Comparison of ENCODE assay signal across 15 cellular contexts in genomic region chr21:34077888-34078287, GRCh38. TPM values are rescaled to one million over a fixed set of nuclear protein-coding genes. Genes with fewer than 3 reads are reported as not detected.
DNase-seq lines count a peak whose midpoint lies in the region; ATAC-seq, FAIRE-seq and TF ChIP-seq lines count a peak whose summit lies in the region.
"Had no signal": no experiment of that assay in that cellular context is flagged by ENCODE, and none has a peak within 500 bp of the region (broad histone marks: within the 10 kb centered on the region; RNA-seq: fewer than 3 reads in every experiment).

No MANE protein-coding gene starts in this region.

- peaks cover 11% of the 10 kb centered on the region for H3K4me1 ChIP-seq in right cardiac atrium (ENCODE audit: control insufficient read depth, insufficient read depth, low read length)

- H3K27ac ChIP-seq in right cardiac atrium (ENCODE audit: low read length) = no peak overlapping the region
- H3K27ac ChIP-seq: SK-N-MC, upper lobe of right lung had no signal

- peak overlapping the region; percentile 32 for H3K4me3 ChIP-seq in right cardiac atrium (ENCODE audit: low read length)
- H3K4me3 ChIP-seq: SK-N-MC, upper lobe of right lung had no signal

- 54% methylated on average over 1 of the region's 1 CpG for WGBS in right cardiac atrium

- H3K9me3 ChIP-seq in right cardiac atrium (ENCODE audit: control insufficient read depth, low read length) = no peaks in the 10 kb centered on the region
- H3K9me3 ChIP-seq: upper lobe of right lung had no signal

- H3K27ac Mint-ChIP-seq in activated T-helper 17 cell treated with anti-CD3 and anti-CD28 coated beads, Interleukin-2, amount 50 U/mL, for 72 hours = peak overlapping the region; percentile 96
- H3K27ac Mint-ChIP-seq in mesothelial cell of epicardium = peak overlapping the region; percentile 66

- no peak for FAIRE-seq in H54 (lab: Jason Lieb, UNC)
- FAIRE-seq: islet of Langerhans had no signal

- no peaks in the 10 kb centered on the region for H3K9me3 Mint-ChIP-seq in activated T-helper 17 cell treated with anti-CD3 and anti-CD28 coated beads, Interleukin-2, amount 50 U/mL, for 72 hours
- H3K9me3 Mint-ChIP-seq in mesothelial cell of epicardium = no peaks in the 10 kb centered on the region

- H3K27me3 Mint-ChIP-seq in activated T-helper 17 cell treated with anti-CD3 and anti-CD28 coated beads, Interleukin-2, amount 50 U/mL, for 72 hours = no peaks in the 10 kb centered on the region
- H3K27me3 Mint-ChIP-seq in mesothelial cell of epicardium (ENCODE audit: low read depth) = no peaks in the 10 kb centered on the region

- no peak for TF ChIP-seq CTCF in mesothelial cell of epicardium (IDR thresholded peaks at IDR 0.05; ENCODE audit: unreplicated experiment)

- intact Hi-C loops in right cardiac atrium (cut with DNase I) = loop anchor here in 3 of 4 donors (5.0 to 10.0 kb wide), 3 partner anchors 124 to 143 kb away; no protein-coding TSS in a partner anchor
- intact Hi-C loops in Right ventricle myocardium superior (cut with DNase I) = no loop called here

- DNase-seq in right cardiac atrium (no peak), Right ventricle myocardium superior (no peak), mesothelial cell of epicardium (ENCODE audit: low spot score in 2 of 2, unreplicated experiment in 2 of 2) (no peak), NCI-H2081 (lab: John Stamatoyannopoulos, UW) (no peak), H54 (ENCODE audit: insufficient read length, low spot score) (no peak), NCI-H128 (lab: John Stamatoyannopoulos, UW; ENCODE audit: unreplicated experiment) (no peak)
- DNase-seq: activated effector memory CD4-positive, alpha-beta T cell treated with anti-CD3 and anti-CD28 coated beads, Interleukin-2, amount 50 U/mL, for 16 hours; AML-193; caudate nucleus; NK-92 treated with Interleukin-12 subunit alpha and Interleukin-12 subunit beta, amount 100 ng/mL, for 24 hours; upper lobe of right lung had no signal

- peaks cover 77% of the 10 kb centered on the region for H3K4me1 Mint-ChIP-seq in activated T-helper 17 cell treated with anti-CD3 and anti-CD28 coated beads, Interleukin-2, amount 50 U/mL, for 72 hours
- peaks cover 75% of the 10 kb centered on the region for H3K4me1 Mint-ChIP-seq in mesothelial cell of epicardium

- H3K4me3 Mint-ChIP-seq in activated T-helper 17 cell treated with anti-CD3 and anti-CD28 coated beads, Interleukin-2, amount 50 U/mL, for 72 hours = peak overlapping the region; percentile 98
- H3K4me3 Mint-ChIP-seq in mesothelial cell of epicardium = no peak overlapping the region

- H3K36me3 Mint-ChIP-seq in activated T-helper 17 cell treated with anti-CD3 and anti-CD28 coated beads, Interleukin-2, amount 50 U/mL, for 72 hours (ENCODE audit: low read depth) = no peaks in the 10 kb centered on the region
- H3K36me3 Mint-ChIP-seq in mesothelial cell of epicardium = peaks cover 19% of the 10 kb centered on the region

- ATAC-seq in right cardiac atrium = no peak
- ATAC-seq in Right ventricle myocardium superior (ENCODE audit: poor library complexity) = no peak
- ATAC-seq in activated T-helper 17 cell treated with anti-CD3 and anti-CD28 coated beads, Interleukin-2, amount 50 U/mL, for 72 hours (replicated peaks) = no peak
- no peak for ATAC-seq in HG03039 (IDR thresholded peaks at IDR 0.05; ENCODE audit: unreplicated experiment)
- ATAC-seq: upper lobe of right lung had no signal

- TF ChIP-seq POLR2A in H54 (IDR thresholded peaks at IDR 0.05; ENCODE audit: low read depth, low read length) = no peak

- no peaks in the 10 kb centered on the region for H3K27me3 ChIP-seq in right cardiac atrium (ENCODE audit: control insufficient read depth, insufficient read depth)
- H3K27me3 ChIP-seq: upper lobe of right lung had no signal

RNA-seq across cellular contexts. Expression of gene MRPS6, which starts 4.5 kb away (rescaled TPM):
- total RNA-seq in right cardiac atrium = 10 to 100 TPM; 67.6 to 78.1 (median 73.1) TPM
- 95.3 TPM for polyA plus RNA-seq in right cardiac atrium
- total RNA-seq in Right ventricle myocardium superior = 74.4 TPM
- 100 to 1,000 TPM; 131 to 141 TPM for total RNA-seq in activated T-helper 17 cell treated with anti-CD3 and anti-CD28 coated beads, Interleukin-2, amount 50 U/mL, for 72 hours
- total RNA-seq in mesothelial cell of epicardium = 129 to 135 TPM (median 134 TPM) in 3 replicates

RNA-seq across cellular contexts. Expression of gene SLC5A3, which starts 4.5 kb away (rescaled TPM):
- total RNA-seq in right cardiac atrium (10 to 100 TPM in 1 of 4 donors, 1 to 10 TPM in 3; 4.1 to 11.7 (median 6.7) TPM), Right ventricle myocardium superior (5.1 TPM), mesothelial cell of epicardium (53.9 to 56.8 TPM (median 54.9 TPM) in 3 replicates)
- polyA plus RNA-seq in right cardiac atrium = 2.2 TPM
- 10 to 100 TPM; 35.5 to 72.2 TPM for total RNA-seq in activated T-helper 17 cell treated with anti-CD3 and anti-CD28 coated beads, Interleukin-2, amount 50 U/mL, for 72 hours
